In genomic region chr7:148084138-148084537, GRCh38 we compare ENCODE assay signal across 8 cellular contexts.
DNase-seq lines count a peak whose midpoint lies in the region; ATAC-seq lines count a peak whose summit lies in the region.

No MANE protein-coding gene starts in this region.

- H3K36me3 Mint-ChIP-seq in activated CD4-positive, alpha-beta T cell treated with anti-CD3 and anti-CD28 coated beads, Interleukin-2, amount 10 ng/mL, durations not matched to agents 7 days and 5 days (ENCODE audit: low read depth), result no peaks in the 10 kb centered on the region

- no peaks in the 10 kb centered on the region for H3K4me1 Mint-ChIP-seq in activated CD4-positive, alpha-beta T cell treated with anti-CD3 and anti-CD28 coated beads, Interleukin-2, amount 10 ng/mL, durations not matched to agents 7 days and 5 days
- H3K4me1 Mint-ChIP-seq in stimulated activated naive CD8-positive, alpha-beta T cell treated with anti-CD3 and anti-CD28 coated beads, Interleukin-15, amount 100 ng/mL, for 72 hours, result no peaks in the 10 kb centered on the region

- DNase-seq in activated CD4-positive, alpha-beta T cell treated with anti-CD3 and anti-CD28 coated beads, Interleukin-2, amount 10 ng/mL, durations not matched to agents 7 days and 5 days, result peak; percentile 21
- no peak for DNase-seq in activated CD4-positive, alpha-beta T cell treated with anti-CD3 and anti-CD28 coated beads, Interleukin-2, amount 50 U/mL, for 4 hours
- DNase-seq in NCI-H2196 treated with DMSO at 0.1 percent for 48 hours (lab: John Stamatoyannopoulos, UW; ENCODE audit: unreplicated experiment) (peak; percentile 49), amygdala (lab: John Stamatoyannopoulos, UW) (peak in 49 of 56 donors; percentile 3 to 89 (median 41)), iPS DF 19.7 (ENCODE audit: low read depth, low spot score) (peak; percentile 23)
- peak; percentile 10 to 21 for DNase-seq in stimulated activated naive CD8-positive, alpha-beta T cell treated with anti-CD3 and anti-CD28 coated beads, Interleukin-15, amount 100 ng/mL, for 72 hours

- no peaks in the 10 kb centered on the region for H3K9me3 Mint-ChIP-seq in activated CD4-positive, alpha-beta T cell treated with anti-CD3 and anti-CD28 coated beads, Interleukin-2, amount 10 ng/mL, durations not matched to agents 7 days and 5 days
- no peaks in the 10 kb centered on the region for H3K9me3 Mint-ChIP-seq in stimulated activated naive CD8-positive, alpha-beta T cell treated with anti-CD3 and anti-CD28 coated beads, Interleukin-15, amount 100 ng/mL, for 72 hours

- H3K27ac Mint-ChIP-seq in activated CD4-positive, alpha-beta T cell treated with anti-CD3 and anti-CD28 coated beads, Interleukin-2, amount 10 ng/mL, durations not matched to agents 7 days and 5 days, result no peak overlapping the region
- no peak overlapping the region for H3K27ac Mint-ChIP-seq in stimulated activated naive CD8-positive, alpha-beta T cell treated with anti-CD3 and anti-CD28 coated beads, Interleukin-15, amount 100 ng/mL, for 72 hours

- peaks cover 16% of the 10 kb centered on the region for H3K27me3 Mint-ChIP-seq in activated CD4-positive, alpha-beta T cell treated with anti-CD3 and anti-CD28 coated beads, Interleukin-2, amount 10 ng/mL, durations not matched to agents 7 days and 5 days
- H3K27me3 Mint-ChIP-seq in stimulated activated naive CD8-positive, alpha-beta T cell treated with anti-CD3 and anti-CD28 coated beads, Interleukin-15, amount 100 ng/mL, for 72 hours, result peaks cover 8% of the 10 kb centered on the region

- no peak overlapping the region for H3K4me3 Mint-ChIP-seq in activated CD4-positive, alpha-beta T cell treated with anti-CD3 and anti-CD28 coated beads, Interleukin-2, amount 10 ng/mL, durations not matched to agents 7 days and 5 days
- H3K4me3 Mint-ChIP-seq in stimulated activated naive CD8-positive, alpha-beta T cell treated with anti-CD3 and anti-CD28 coated beads, Interleukin-15, amount 100 ng/mL, for 72 hours, result no peak overlapping the region

- ATAC-seq in HG02885 (IDR thresholded peaks at IDR 0.05; ENCODE audit: poor library complexity, unreplicated experiment) (peak; percentile 93), HG02678 (IDR thresholded peaks at IDR 0.05; ENCODE audit: unreplicated experiment) (no peak)
- ATAC-seq in stimulated activated naive CD8-positive, alpha-beta T cell treated with anti-CD3 and anti-CD28 coated beads, Interleukin-15, amount 100 ng/mL, for 72 hours, result no peak

- CTCF ChIA-PET in activated CD4-positive, alpha-beta T cell treated with anti-CD3 and anti-CD28 coated beads, Interleukin-2, amount 10 ng/mL, durations not matched to agents 7 days and 5 days (lab: Charles Lee), result no interaction called here

- POLR2A ChIA-PET in activated CD4-positive, alpha-beta T cell treated with anti-CD3 and anti-CD28 coated beads, Interleukin-2, amount 10 ng/mL, durations not matched to agents 7 days and 5 days (lab: Charles Lee), result no interaction called here

Comparison
In these comparisons a context has a peak if more than half of its experiments do, and no peak if none do; other contexts are left out.
1. DNase-seq: peak in activated CD4-positive, alpha-beta T cell treated with anti-CD3 and anti-CD28 coated beads, Interleukin-2, amount 10 ng/mL, durations not matched to agents 7 days and 5 days (single experiment), NCI-H2196 treated with DMSO at 0.1 percent for 48 hours (single experiment), amygdala (49 of 56), iPS DF 19.7 (single experiment) and stimulated activated naive CD8-positive, alpha-beta T cell treated with anti-CD3 and anti-CD28 coated beads, Interleukin-15, amount 100 ng/mL, for 72 hours (2 of 2); none in activated CD4-positive, alpha-beta T cell treated with anti-CD3 and anti-CD28 coated beads, Interleukin-2, amount 50 U/mL, for 4 hours (0 of 2).